Comparison of ENCODE assay signal across 8 cellular contexts in genomic region chr3:5017953-5018531, GRCh38. TPM values are rescaled to one million over a fixed set of nuclear protein-coding genes. Genes with fewer than 3 reads are reported as not detected.
DNase-seq lines count a peak whose midpoint lies in the region; ATAC-seq lines count a peak whose summit lies in the region.

No MANE protein-coding gene starts in this region.

- DNase-seq in AG08395 (ENCODE audit: low spot score) (peak; percentile 67), MG63 (peak; percentile 82), dermis blood vessel endothelial cell (peak; percentile 18), NCI-H524 (lab: John Stamatoyannopoulos, UW) (no peak), SK-N-DZ (ENCODE audit: low spot score) (no peak)
- no peak for DNase-seq in activated CD8-positive, alpha-beta memory T cell treated with anti-CD3 and anti-CD28 coated beads for 24 hours

- H3K4me3 ChIP-seq in MG63 (no peak overlapping the region), mucosa of stomach (ENCODE audit: low read length) (no peak overlapping the region)

- H3K27me3 ChIP-seq in MG63 (no peaks in the 10 kb centered on the region), mucosa of stomach (ENCODE audit: control insufficient read depth, insufficient read depth, low read length) (no peaks in the 10 kb centered on the region)

- H3K4me1 ChIP-seq in mucosa of stomach (ENCODE audit: control insufficient read depth, insufficient read depth, low read length): peaks cover 79% of the 10 kb centered on the region

- ATAC-seq in HG02642 (IDR thresholded peaks at IDR 0.05; ENCODE audit: poor library complexity, unreplicated experiment): no peak

- H3K9me3 ChIP-seq in MG63 (no peaks in the 10 kb centered on the region), mucosa of stomach (ENCODE audit: control insufficient read depth, low read length) (no peaks in the 10 kb centered on the region)

- H3K36me3 ChIP-seq in MG63: no peaks in the 10 kb centered on the region
- H3K36me3 ChIP-seq in mucosa of stomach (ENCODE audit: control insufficient read depth, insufficient read depth, low read length): no peaks in the 10 kb centered on the region

- H3K9ac ChIP-seq in mucosa of stomach (ENCODE audit: low read length): peak overlapping the region; percentile 44

RNA-seq across cellular contexts. Expression of gene BHLHE40, which starts 38.8 kb away (rescaled TPM):
- total RNA-seq in MG63 (2014; rRNA removed; shearing (Covaris generic); ENCODE audit: low replicate concordance): 2.6 TPM in 2 replicates
- total RNA-seq in dermis blood vessel endothelial cell: 7.5 and 16.0 TPM in 2 replicates
- polyA plus RNA-seq in SK-N-DZ (2014; cell fraction: cytosol; rRNA removed): 0.03 and 0.09 TPM in 2 replicates
- not detected in 2 replicates for polyA plus RNA-seq in SK-N-DZ (2014; cell fraction: nucleus; rRNA removed)

Comparison
In these comparisons a context has a peak if more than half of its experiments do, and no peak if none do; other contexts are left out.
1. DNase-seq: peak in AG08395 (single experiment), MG63 (single experiment) and dermis blood vessel endothelial cell (single experiment); none in NCI-H524 (0 of 2), activated CD8-positive, alpha-beta memory T cell treated with anti-CD3 and anti-CD28 coated beads for 24 hours (single experiment) and SK-N-DZ (single experiment).